ENCODE assay signal across 11 cellular contexts in the genomic region with DNA sequence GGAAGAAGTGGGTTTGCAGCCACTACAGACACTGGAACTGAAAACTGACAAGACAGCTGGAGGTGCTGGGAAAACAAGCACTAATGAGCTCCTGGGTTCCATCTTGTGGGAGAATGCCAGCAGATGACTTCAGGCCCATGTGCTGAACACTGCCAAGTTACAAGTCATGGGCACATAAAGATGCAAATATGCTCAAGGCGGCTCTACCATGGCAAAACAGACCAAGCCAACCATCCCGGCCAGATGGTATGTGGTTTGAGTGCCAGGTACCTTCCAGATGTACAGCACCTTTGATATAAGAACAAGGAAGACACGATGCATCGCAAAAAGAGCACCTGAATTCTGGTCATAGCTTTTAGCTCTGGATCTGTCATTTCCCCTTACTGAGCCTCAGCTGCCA. TPM values are rescaled to one million over a fixed set of nuclear protein-coding genes. Genes with fewer than 3 reads are reported as not detected.
A peak's percentile ranks its signal among the peaks of the same experiment; 100 is the strongest.
DNase-seq lines count a peak whose midpoint lies in the region; ATAC-seq and TF ChIP-seq lines count a peak whose summit lies in the region.
"Had no signal": no experiment of that assay in that cellular context is flagged by ENCODE, and none has a peak within 500 bp of the region (broad histone marks: within the 10 kb centered on the region; RNA-seq: fewer than 3 reads in every experiment).

No MANE protein-coding gene starts in this region.

- no peaks in the 10 kb centered on the region for H3K36me3 ChIP-seq in MG63
- H3K36me3 ChIP-seq in naive thymus-derived CD4-positive, alpha-beta T cell (ENCODE audit: control insufficient read depth in 2 of 3, insufficient read depth in 3 of 3, low read length in 3 of 3), result peaks cover 0 to 10% (median 5%) of the 10 kb centered on the region in 3 experiments
- H3K36me3 ChIP-seq in testis (ENCODE audit: low read depth, missing control alignments), result no peaks in the 10 kb centered on the region

- peak overlapping the region; percentile 99 for H3K27ac Mint-ChIP-seq in T-helper 1 cell treated with Interleukin-12 subunit alpha and Interleukin-12 subunit beta and Interleukin-4 antibody, amounts not matched to agents 30 μg/mL and 1 μg/mL, for 36 hours
- H3K27ac Mint-ChIP-seq in T-helper 17 cell, result peak overlapping the region; percentile 97
- peak overlapping the region; percentile 63 to 96 (median 87) for H3K27ac Mint-ChIP-seq in naive thymus-derived CD4-positive, alpha-beta T cell

- peaks cover 86% of the 10 kb centered on the region for H3K36me3 Mint-ChIP-seq in T-helper 1 cell treated with Interleukin-12 subunit alpha and Interleukin-12 subunit beta and Interleukin-4 antibody, amounts not matched to agents 30 μg/mL and 1 μg/mL, for 36 hours (ENCODE audit: low read depth)
- peaks cover 6% of the 10 kb centered on the region for H3K36me3 Mint-ChIP-seq in T-helper 17 cell (ENCODE audit: low read depth)
- peaks cover 0 to 82% (median 27%) of the 10 kb centered on the region in 5 donors for H3K36me3 Mint-ChIP-seq in naive thymus-derived CD4-positive, alpha-beta T cell

- H3K27ac ChIP-seq in naive thymus-derived CD4-positive, alpha-beta T cell (ENCODE audit: low read depth, low read length), result no peak overlapping the region
- H3K27ac ChIP-seq in testis, result no peak overlapping the region

- H3K9me3 ChIP-seq in MG63 (no peaks in the 10 kb centered on the region), T-helper 17 cell (ENCODE audit: control insufficient read depth, low read length, poor library complexity, severe bottlenecking) (no peaks in the 10 kb centered on the region), testis (no peaks in the 10 kb centered on the region)
- H3K9me3 ChIP-seq in naive thymus-derived CD4-positive, alpha-beta T cell (ENCODE audit: control insufficient read depth in 2 of 3, low read length in 3 of 3), result no peaks in the 10 kb centered on the region

- intact Hi-C loops in naive thymus-derived CD4-positive, alpha-beta T cell (cut with micrococcal nuclease), result loop anchor here (1.0 to 2.0 kb wide), 2 partner anchors 9 to 18 kb away; no protein-coding TSS in a partner anchor
- intact Hi-C loops in testis (cut with DNase I; ENCODE audit: low total_unique reads), result no loop called here

- H3K9me3 Mint-ChIP-seq in T-helper 1 cell treated with Interleukin-12 subunit alpha and Interleukin-12 subunit beta and Interleukin-4 antibody, amounts not matched to agents 30 μg/mL and 1 μg/mL, for 36 hours, result no peaks in the 10 kb centered on the region
- no peaks in the 10 kb centered on the region for H3K9me3 Mint-ChIP-seq in naive thymus-derived CD4-positive, alpha-beta T cell
- H3K9me3 Mint-ChIP-seq: neural crest cell had no signal

- H3K27me3 Mint-ChIP-seq in T-helper 1 cell treated with Interleukin-12 subunit alpha and Interleukin-12 subunit beta and Interleukin-4 antibody, amounts not matched to agents 30 μg/mL and 1 μg/mL, for 36 hours (ENCODE audit: low read depth), result no peaks in the 10 kb centered on the region
- no peaks in the 10 kb centered on the region for H3K27me3 Mint-ChIP-seq in T-helper 17 cell
- H3K27me3 Mint-ChIP-seq in naive thymus-derived CD4-positive, alpha-beta T cell, result no peaks in the 10 kb centered on the region

- H3K4me3 Mint-ChIP-seq in T-helper 1 cell treated with Interleukin-12 subunit alpha and Interleukin-12 subunit beta and Interleukin-4 antibody, amounts not matched to agents 30 μg/mL and 1 μg/mL, for 36 hours, result peak overlapping the region; percentile 74
- H3K4me3 Mint-ChIP-seq in T-helper 17 cell, result peak overlapping the region; percentile 58
- H3K4me3 Mint-ChIP-seq in naive thymus-derived CD4-positive, alpha-beta T cell, result peak overlapping the region in 4 of 10 donors; percentile 3 to 77 (median 40)
- H3K4me3 Mint-ChIP-seq: neural crest cell had no signal

- H3K27me3 ChIP-seq in MG63 (no peaks in the 10 kb centered on the region), testis (no peaks in the 10 kb centered on the region)
- no peaks in the 10 kb centered on the region for H3K27me3 ChIP-seq in naive thymus-derived CD4-positive, alpha-beta T cell (ENCODE audit: control insufficient read depth in 2 of 2, insufficient read depth in 2 of 2, low read length in 2 of 2)

- POLR2A ChIA-PET in naive thymus-derived CD4-positive, alpha-beta T cell (lab: Charles Lee), result interaction anchor here (1.1 to 5.1 kb wide), 4 partner anchors 10 to 18 kb away, joined by 4 to 25 read pairs (median 9); no protein-coding TSS in a partner anchor

- TF ChIP-seq POLR2A in testis (IDR thresholded peaks at IDR 0.05), result no peak

- DNase-seq in T-helper 1 cell (no peak), MG63 (peak; percentile 71), T-helper 17 cell (no peak), NCI-H1105 treated with DMSO at 0.1 percent for 48 hours (lab: John Stamatoyannopoulos, UW) (no peak), testis (no peak)
- DNase-seq in naive thymus-derived CD4-positive, alpha-beta T cell, result no peak
- DNase-seq in NK-92 treated with Interleukin-12 subunit alpha and Interleukin-12 subunit beta, amount 100 ng/mL, for 24 hours (lab: John Stamatoyannopoulos, UW), result no peak
- DNase-seq: stimulated activated CD4-positive, alpha-beta T cell treated with anti-CD3 and anti-CD28 coated beads, Interleukin-12 subunit alpha, Interleukin-12 subunit beta, amount 100 ng/mL, for 4 hours had no signal

- peaks cover 47 to 57% of the 10 kb centered on the region in 2 donors for H3K4me1 ChIP-seq in naive thymus-derived CD4-positive, alpha-beta T cell (ENCODE audit: control insufficient read depth in 2 of 2, insufficient read depth in 2 of 2, low read length in 2 of 2)
- H3K4me1 ChIP-seq in testis, result no peaks in the 10 kb centered on the region

- CTCF ChIA-PET in naive thymus-derived CD4-positive, alpha-beta T cell (lab: Charles Lee), result interaction anchor here (0.6 to 8.0 kb wide), 7 partner anchors 10 to 370 kb away, joined by 5 to 151 read pairs (median 18); no protein-coding TSS in a partner anchor

- H3K4me3 ChIP-seq in MG63, result no peak overlapping the region
- no peak overlapping the region for H3K4me3 ChIP-seq in naive thymus-derived CD4-positive, alpha-beta T cell (ENCODE audit: low read length)
- H3K4me3 ChIP-seq in testis, result no peak overlapping the region

- no peak for ATAC-seq in T-helper 17 cell
- no peak for ATAC-seq in naive thymus-derived CD4-positive, alpha-beta T cell

- TF ChIP-seq CTCF in testis (IDR thresholded peaks at IDR 0.05), result no peak

- peaks cover 83% of the 10 kb centered on the region for H3K4me1 Mint-ChIP-seq in T-helper 1 cell treated with Interleukin-12 subunit alpha and Interleukin-12 subunit beta and Interleukin-4 antibody, amounts not matched to agents 30 μg/mL and 1 μg/mL, for 36 hours (ENCODE audit: low read depth)
- peaks cover 62% of the 10 kb centered on the region for H3K4me1 Mint-ChIP-seq in T-helper 17 cell
- peaks cover 47 to 93% (median 89%) of the 10 kb centered on the region in 7 donors for H3K4me1 Mint-ChIP-seq in naive thymus-derived CD4-positive, alpha-beta T cell
- H3K4me1 Mint-ChIP-seq: neural crest cell had no signal

- WGBS in testis, 2 donors, result 86 to 88% methylated on average over 4 of the region's 4 CpGs

RNA-seq across cellular contexts. Expression of gene TNFSF8, which starts 19.9 kb away (rescaled TPM):
- not detected in 2 replicates for total RNA-seq in MG63 (2014; rRNA removed; shearing (Covaris generic); ENCODE audit: low replicate concordance)
- 10 to 100 TPM; 45.7 to 47.6 TPM for total RNA-seq in T-helper 17 cell
- total RNA-seq in naive thymus-derived CD4-positive, alpha-beta T cell, result 100 to 1,000 TPM in 1 of 5 experiments, 10 to 100 TPM in 4; 19.3 to 129 (median 31.5) TPM
- polyA plus RNA-seq in naive thymus-derived CD4-positive, alpha-beta T cell, result 10 to 100 TPM; 35.4 to 86.2 TPM
- total RNA-seq in testis, result 1 to 10 TPM in 1 of 2 donors, under 1 TPM in 1; 0.63 to 1.1 TPM
- 1.3 TPM for polyA plus RNA-seq in testis (ENCODE audit: insufficient read depth, low read depth, low replicate concordance)
- total RNA-seq: fibroblast of lung, neural crest cell had no signal
- polyA plus RNA-seq: fibroblast of lung had no signal

Comparison
In these comparisons a context has a peak if more than half of its experiments do, and no peak if none do; other contexts are left out.
1. RNA of gene TNFSF8, which starts 19.9 kb away (total RNA-seq): 45.7 to 47.6 TPM in T-helper 17 cell and 19.3 to 129 TPM in naive thymus-derived CD4-positive, alpha-beta T cell; 0.63 to 1.1 TPM in testis and not detected in MG63; every median in the first group is over 4 times any median in the second.
2. Peak in every context shown above with its lines, with median percentiles within 50 percentile points of each other: H3K27ac Mint-ChIP-seq.